8 cellular contexts compared by ENCODE assay signal in the genomic region with DNA sequence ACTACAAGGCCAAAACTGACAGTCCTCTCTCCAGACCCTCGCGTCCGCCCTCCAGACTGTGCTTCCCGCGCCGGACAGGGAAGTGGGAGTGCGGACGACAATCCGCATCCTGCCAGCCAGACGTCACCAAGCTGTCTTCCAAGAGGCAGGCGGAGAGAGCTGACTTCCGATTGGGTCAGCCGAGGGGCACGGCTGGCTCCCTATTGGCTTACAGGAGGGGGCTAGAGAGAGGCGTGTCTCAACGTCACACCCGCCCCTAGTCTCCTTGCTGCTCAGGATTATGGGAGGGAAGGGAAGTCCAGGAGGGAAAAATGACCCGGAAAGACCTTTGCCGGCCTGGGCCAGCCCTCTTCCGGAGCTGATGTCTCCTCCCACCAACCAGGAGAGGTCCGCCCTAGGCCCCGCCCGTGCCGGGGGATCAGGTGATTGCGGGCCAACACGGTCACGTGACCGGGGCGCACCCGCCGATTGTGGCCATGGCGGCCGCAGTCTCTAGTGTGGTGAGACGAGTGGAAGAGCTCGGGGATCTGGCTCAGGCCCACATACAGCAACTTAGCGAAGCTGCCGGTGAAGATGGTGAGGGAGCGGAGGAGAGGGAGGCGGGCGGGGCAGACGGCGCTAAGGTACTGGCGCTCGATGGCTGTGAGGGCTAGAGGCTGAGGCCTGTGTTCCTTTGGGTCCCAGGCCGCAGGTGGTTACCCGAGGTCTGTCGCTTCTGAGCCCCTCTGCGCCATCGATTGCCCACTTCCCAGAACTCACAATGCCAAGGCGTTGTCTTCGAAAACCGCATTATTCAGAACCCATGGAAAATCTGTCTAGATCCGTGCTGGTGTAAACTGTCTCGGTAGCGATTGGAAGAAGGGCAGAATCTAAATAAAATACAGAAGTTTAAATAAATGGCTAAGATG. TPM values are rescaled to one million over a fixed set of nuclear protein-coding genes. Genes with fewer than 3 reads are reported as not detected.
A peak's percentile ranks its signal among the peaks of the same experiment; 100 is the strongest.
DNase-seq lines count a peak whose midpoint lies in the region; ATAC-seq and TF ChIP-seq lines count a peak whose summit lies in the region.

Gene RIMOC1 (plus strand): TSS at position 453 of the 908 bp plus-strand sequence. CDS start 24 bp downstream, at position 477.

- peak; percentile 94 for DNase-seq in DMS79 treated with DMSO at 0.1 percent for 48 hours (lab: John Stamatoyannopoulos, UW)
- DNase-seq in Karpas-422: peak; percentile 100
- DNase-seq in RKO (ENCODE audit: low spot score): peak; percentile 99
- DNase-seq in activated T-helper 1 cell treated with Interleukin-2 at 50 U/mL for 16 hours (ENCODE audit: low read depth): peak; percentile 97
- DNase-seq in esophagus muscularis mucosa (ENCODE audit: extremely low spot score): peak; percentile 100
- peak; percentile 92 to 95 for DNase-seq in stimulated activated CD8-positive, alpha-beta memory T cell treated with anti-CD3 and anti-CD28 coated beads, Interleukin-7, amount 100 ng/mL, for 4 hours (ENCODE audit: low read depth in 2 of 2)

- H3K36me3 ChIP-seq in Karpas-422 (ENCODE audit: insufficient read depth, low read length) (peaks cover 27% of the 10 kb centered on the region), esophagus muscularis mucosa (peaks cover 0 to 20% (median 13%) of the 10 kb centered on the region in 4 donors), muscle layer of duodenum (ENCODE audit: control insufficient read depth in 1 of 2, insufficient read depth in 2 of 2, low read length in 2 of 2) (peaks cover 17 to 22% of the 10 kb centered on the region in 2 donors)

- peak; percentile 98 for ATAC-seq in GM21825 (IDR thresholded peaks at IDR 0.05; ENCODE audit: unreplicated experiment)

- peak within 1 kb of the TSS; percentile 44; the same call in 1 of the 2 replicates for H3K27ac ChIP-seq in Karpas-422 (ENCODE audit: low read length)
- H3K27ac ChIP-seq in esophagus muscularis mucosa (replicated peaks in 1 of 4): peak within 1 kb of the TSS; percentile 88 to 95 (median 90)
- peak within 1 kb of the TSS; percentile 94 for H3K27ac ChIP-seq in muscle layer of duodenum (ENCODE audit: low read length)

- H3K9me3 ChIP-seq in Karpas-422 (ENCODE audit: low read length): no peaks in the 10 kb centered on the region
- no peaks in the 10 kb centered on the region for H3K9me3 ChIP-seq in esophagus muscularis mucosa
- no peaks in the 10 kb centered on the region for H3K9me3 ChIP-seq in muscle layer of duodenum (ENCODE audit: control insufficient read depth in 1 of 2, low read length in 2 of 2)

- peak within 1 kb of the TSS; percentile 39 for H2AFZ ChIP-seq in Karpas-422 (ENCODE audit: low read length)

- H3K79me2 ChIP-seq in Karpas-422 (ENCODE audit: low read length): peaks cover 48% of the 10 kb centered on the region

- H4K20me1 ChIP-seq in Karpas-422 (ENCODE audit: insufficient read depth, low read depth, low read length): no peaks in the 10 kb centered on the region; the same call in 1 of the 2 replicates

- TF ChIP-seq EP300 in esophagus muscularis mucosa (IDR thresholded peaks at IDR 0.05): no peak

- H3K9ac ChIP-seq in Karpas-422 (ENCODE audit: low read length): peak within 1 kb of the TSS; percentile 88

- H3K4me1 ChIP-seq in Karpas-422 (ENCODE audit: low read length) (peaks cover 31% of the 10 kb centered on the region), esophagus muscularis mucosa (peaks cover 14 to 42% (median 29%) of the 10 kb centered on the region in 4 donors), muscle layer of duodenum (ENCODE audit: control insufficient read depth in 1 of 2, insufficient read depth in 2 of 2, low read length in 2 of 2) (peaks cover 13 to 20% of the 10 kb centered on the region in 2 donors)

- H3K9me2 ChIP-seq in Karpas-422 (replicated peaks; ENCODE audit: insufficient read depth, low read length): no peaks in the 10 kb centered on the region

- H3K4me3 ChIP-seq in Karpas-422 (ENCODE audit: low read length) (peak within 1 kb of the TSS; percentile 94), esophagus muscularis mucosa (peak within 1 kb of the TSS; percentile 72 to 86 (median 78)), muscle layer of duodenum (ENCODE audit: low read depth in 1 of 2, low read length in 2 of 2) (peak within 1 kb of the TSS; percentile 86 to 88)

- intact Hi-C loops in esophagus muscularis mucosa (cut with DNase I): loop anchor here (2.0 kb wide), 1 partner anchor 33 kb away; the partner anchor contains the start of gene OXCT1

- H3K4me2 ChIP-seq in Karpas-422 (ENCODE audit: low read depth, low read length, poor library complexity, severe bottlenecking): peak within 1 kb of the TSS; percentile 97

- TF ChIP-seq CTCF in esophagus muscularis mucosa (IDR thresholded peaks at IDR 0.05): no peak

- H3K27me3 ChIP-seq in Karpas-422 (ENCODE audit: low read length) (no peaks in the 10 kb centered on the region), esophagus muscularis mucosa (no peaks in the 10 kb centered on the region), muscle layer of duodenum (ENCODE audit: low read depth, low read length) (no peaks in the 10 kb centered on the region)

- TF ChIP-seq POLR2A in esophagus muscularis mucosa (IDR thresholded peaks at IDR 0.05; ENCODE audit: low read depth): peak; percentile 82

- WGBS in esophagus muscularis mucosa: under 1% methylated on average over 37 of the region's 55 CpGs

RNA-seq across cellular contexts. Expression of gene RIMOC1, which starts in this region (rescaled TPM):
- total RNA-seq in Karpas-422 (2014; rRNA removed; shearing (Covaris generic); ENCODE audit: low replicate concordance): 14.0 and 42.9 TPM in 2 replicates
- total RNA-seq in esophagus muscularis mucosa: 10 to 100 TPM; 19.5 to 24.5 (median 20.2) TPM

Comparison
In these comparisons a context has a peak if more than half of its experiments do, and no peak if none do; other contexts are left out.
1. Peak in every context shown above with its lines: DNase-seq, ATAC-seq, H3K4me3 ChIP-seq and H3K27ac ChIP-seq.
2. H3K27ac ChIP-seq: peak in every context shown above with its lines; median percentile 94 in muscle layer of duodenum; 90 in esophagus muscularis mucosa; 44 in Karpas-422.